1 cellular context compared by ENCODE assay signal in the genomic region with DNA sequence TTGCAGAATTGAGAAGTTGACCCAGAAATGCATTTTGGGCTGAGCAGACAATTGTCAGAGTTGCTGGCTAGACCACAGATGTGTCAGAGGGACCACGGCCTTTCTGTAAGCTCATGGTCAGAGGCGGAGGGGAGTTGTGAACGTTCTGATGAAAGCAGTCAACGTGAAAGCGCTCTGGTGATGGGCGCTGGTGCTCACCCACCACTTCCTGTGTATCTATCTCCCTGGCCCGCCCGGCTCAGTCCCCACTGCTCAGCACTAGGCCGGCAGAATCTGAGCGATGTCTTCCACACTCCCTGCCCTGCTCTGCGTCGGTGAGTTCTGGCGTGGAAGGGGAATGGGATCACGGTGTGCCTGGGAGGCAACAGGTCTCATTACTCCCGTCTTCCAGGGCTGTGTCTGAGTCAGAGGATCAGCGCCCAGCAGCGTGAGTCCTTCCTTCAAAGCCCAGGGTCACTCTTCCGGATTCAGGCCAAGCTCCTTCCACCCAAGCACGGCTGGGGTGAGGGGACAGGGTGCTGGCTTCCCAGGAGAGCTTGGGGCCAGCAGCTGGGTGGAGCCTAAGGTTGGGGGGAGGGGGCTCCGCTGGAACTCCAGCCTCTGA.
A peak's percentile ranks its signal among the peaks of the same experiment; 100 is the strongest.
TF ChIP-seq lines count a peak whose summit lies in the region.

A gene with protein sequence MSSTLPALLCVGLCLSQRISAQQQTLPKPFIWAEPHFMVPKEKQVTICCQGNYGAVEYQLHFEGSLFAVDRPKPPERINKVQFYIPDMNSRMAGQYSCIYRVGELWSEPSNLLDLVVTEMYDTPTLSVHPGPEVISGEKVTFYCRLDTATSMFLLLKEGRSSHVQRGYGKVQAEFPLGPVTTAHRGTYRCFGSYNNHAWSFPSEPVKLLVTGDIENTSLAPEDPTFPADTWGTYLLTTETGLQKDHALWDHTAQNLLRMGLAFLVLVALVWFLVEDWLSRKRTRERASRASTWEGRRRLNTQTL (plus strand): TSS at position 241 of the 604 bp plus-strand sequence. CDS start 40 bp downstream, at position 281.

TF ChIP-seq in K562, 482 proteins besides CTCF, POLR2A, EP300 and RAD21 (continued from another document and continues in another):
- no peak for TF ChIP-seq KLF10 (CRISPR knock-in tag; IDR thresholded peaks at IDR 0.05)
- no peak for TF ChIP-seq SIRT6 (IDR thresholded peaks at IDR 0.05; ENCODE audit: low read depth, low read length)
- no peak for TF ChIP-seq ZNF239 (CRISPR knock-in tag; IDR thresholded peaks at IDR 0.05)
- TF ChIP-seq FOSL1 (tag; conservative IDR thresholded peaks at IDR 0.05), result peak; percentile 42; the same call in 1 of the 2 replicates
- TF ChIP-seq, protein P1, sequence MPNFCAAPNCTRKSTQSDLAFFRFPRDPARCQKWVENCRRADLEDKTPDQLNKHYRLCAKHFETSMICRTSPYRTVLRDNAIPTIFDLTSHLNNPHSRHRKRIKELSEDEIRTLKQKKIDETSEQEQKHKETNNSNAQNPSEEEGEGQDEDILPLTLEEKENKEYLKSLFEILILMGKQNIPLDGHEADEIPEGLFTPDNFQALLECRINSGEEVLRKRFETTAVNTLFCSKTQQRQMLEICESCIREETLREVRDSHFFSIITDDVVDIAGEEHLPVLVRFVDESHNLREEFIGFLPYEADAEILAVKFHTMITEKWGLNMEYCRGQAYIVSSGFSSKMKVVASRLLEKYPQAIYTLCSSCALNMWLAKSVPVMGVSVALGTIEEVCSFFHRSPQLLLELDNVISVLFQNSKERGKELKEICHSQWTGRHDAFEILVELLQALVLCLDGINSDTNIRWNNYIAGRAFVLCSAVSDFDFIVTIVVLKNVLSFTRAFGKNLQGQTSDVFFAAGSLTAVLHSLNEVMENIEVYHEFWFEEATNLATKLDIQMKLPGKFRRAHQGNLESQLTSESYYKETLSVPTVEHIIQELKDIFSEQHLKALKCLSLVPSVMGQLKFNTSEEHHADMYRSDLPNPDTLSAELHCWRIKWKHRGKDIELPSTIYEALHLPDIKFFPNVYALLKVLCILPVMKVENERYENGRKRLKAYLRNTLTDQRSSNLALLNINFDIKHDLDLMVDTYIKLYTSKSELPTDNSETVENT (CRISPR knock-in tag; IDR thresholded peaks at IDR 0.05), result no peak
- TF ChIP-seq, protein P2, sequence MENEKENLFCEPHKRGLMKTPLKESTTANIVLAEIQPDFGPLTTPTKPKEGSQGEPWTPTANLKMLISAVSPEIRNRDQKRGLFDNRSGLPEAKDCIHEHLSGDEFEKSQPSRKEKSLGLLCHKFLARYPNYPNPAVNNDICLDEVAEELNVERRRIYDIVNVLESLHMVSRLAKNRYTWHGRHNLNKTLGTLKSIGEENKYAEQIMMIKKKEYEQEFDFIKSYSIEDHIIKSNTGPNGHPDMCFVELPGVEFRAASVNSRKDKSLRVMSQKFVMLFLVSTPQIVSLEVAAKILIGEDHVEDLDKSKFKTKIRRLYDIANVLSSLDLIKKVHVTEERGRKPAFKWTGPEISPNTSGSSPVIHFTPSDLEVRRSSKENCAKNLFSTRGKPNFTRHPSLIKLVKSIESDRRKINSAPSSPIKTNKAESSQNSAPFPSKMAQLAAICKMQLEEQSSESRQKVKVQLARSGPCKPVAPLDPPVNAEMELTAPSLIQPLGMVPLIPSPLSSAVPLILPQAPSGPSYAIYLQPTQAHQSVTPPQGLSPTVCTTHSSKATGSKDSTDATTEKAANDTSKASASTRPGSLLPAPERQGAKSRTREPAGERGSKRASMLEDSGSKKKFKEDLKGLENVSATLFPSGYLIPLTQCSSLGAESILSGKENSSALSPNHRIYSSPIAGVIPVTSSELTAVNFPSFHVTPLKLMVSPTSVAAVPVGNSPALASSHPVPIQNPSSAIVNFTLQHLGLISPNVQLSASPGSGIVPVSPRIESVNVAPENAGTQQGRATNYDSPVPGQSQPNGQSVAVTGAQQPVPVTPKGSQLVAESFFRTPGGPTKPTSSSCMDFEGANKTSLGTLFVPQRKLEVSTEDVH (IDR thresholded peaks at IDR 0.05; ENCODE audit: low read depth, partially characterized antibody), result no peak
- TF ChIP-seq ZNF431 (CRISPR knock-in tag; IDR thresholded peaks at IDR 0.05), result no peak
- TF ChIP-seq, protein P3, sequence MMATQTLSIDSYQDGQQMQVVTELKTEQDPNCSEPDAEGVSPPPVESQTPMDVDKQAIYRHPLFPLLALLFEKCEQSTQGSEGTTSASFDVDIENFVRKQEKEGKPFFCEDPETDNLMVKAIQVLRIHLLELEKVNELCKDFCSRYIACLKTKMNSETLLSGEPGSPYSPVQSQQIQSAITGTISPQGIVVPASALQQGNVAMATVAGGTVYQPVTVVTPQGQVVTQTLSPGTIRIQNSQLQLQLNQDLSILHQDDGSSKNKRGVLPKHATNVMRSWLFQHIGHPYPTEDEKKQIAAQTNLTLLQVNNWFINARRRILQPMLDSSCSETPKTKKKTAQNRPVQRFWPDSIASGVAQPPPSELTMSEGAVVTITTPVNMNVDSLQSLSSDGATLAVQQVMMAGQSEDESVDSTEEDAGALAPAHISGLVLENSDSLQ (IDR thresholded peaks at IDR 0.05), result no peak
- TF ChIP-seq, protein P4, sequence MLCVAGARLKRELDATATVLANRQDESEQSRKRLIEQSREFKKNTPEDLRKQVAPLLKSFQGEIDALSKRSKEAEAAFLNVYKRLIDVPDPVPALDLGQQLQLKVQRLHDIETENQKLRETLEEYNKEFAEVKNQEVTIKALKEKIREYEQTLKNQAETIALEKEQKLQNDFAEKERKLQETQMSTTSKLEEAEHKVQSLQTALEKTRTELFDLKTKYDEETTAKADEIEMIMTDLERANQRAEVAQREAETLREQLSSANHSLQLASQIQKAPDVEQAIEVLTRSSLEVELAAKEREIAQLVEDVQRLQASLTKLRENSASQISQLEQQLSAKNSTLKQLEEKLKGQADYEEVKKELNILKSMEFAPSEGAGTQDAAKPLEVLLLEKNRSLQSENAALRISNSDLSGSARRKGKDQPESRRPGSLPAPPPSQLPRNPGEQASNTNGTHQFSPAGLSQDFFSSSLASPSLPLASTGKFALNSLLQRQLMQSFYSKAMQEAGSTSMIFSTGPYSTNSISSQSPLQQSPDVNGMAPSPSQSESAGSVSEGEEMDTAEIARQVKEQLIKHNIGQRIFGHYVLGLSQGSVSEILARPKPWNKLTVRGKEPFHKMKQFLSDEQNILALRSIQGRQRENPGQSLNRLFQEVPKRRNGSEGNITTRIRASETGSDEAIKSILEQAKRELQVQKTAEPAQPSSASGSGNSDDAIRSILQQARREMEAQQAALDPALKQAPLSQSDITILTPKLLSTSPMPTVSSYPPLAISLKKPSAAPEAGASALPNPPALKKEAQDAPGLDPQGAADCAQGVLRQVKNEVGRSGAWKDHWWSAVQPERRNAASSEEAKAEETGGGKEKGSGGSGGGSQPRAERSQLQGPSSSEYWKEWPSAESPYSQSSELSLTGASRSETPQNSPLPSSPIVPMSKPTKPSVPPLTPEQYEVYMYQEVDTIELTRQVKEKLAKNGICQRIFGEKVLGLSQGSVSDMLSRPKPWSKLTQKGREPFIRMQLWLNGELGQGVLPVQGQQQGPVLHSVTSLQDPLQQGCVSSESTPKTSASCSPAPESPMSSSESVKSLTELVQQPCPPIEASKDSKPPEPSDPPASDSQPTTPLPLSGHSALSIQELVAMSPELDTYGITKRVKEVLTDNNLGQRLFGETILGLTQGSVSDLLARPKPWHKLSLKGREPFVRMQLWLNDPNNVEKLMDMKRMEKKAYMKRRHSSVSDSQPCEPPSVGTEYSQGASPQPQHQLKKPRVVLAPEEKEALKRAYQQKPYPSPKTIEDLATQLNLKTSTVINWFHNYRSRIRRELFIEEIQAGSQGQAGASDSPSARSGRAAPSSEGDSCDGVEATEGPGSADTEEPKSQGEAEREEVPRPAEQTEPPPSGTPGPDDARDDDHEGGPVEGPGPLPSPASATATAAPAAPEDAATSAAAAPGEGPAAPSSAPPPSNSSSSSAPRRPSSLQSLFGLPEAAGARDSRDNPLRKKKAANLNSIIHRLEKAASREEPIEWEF (CRISPR knock-in tag; IDR thresholded peaks at IDR 0.05), result no peak
- TF ChIP-seq TCF7L2 (IDR thresholded peaks at IDR 0.05; ENCODE audit: low read depth, low read length), result no peak
- TF ChIP-seq FOXK1 (CRISPR knock-in tag; IDR thresholded peaks at IDR 0.05; ENCODE audit: borderline replicate concordance), result 0 out of 2 replicates have a peak, but pooled peaks have one; percentile 45
- no peak; a peak in 1 of 4 replicates for TF ChIP-seq HDAC1 (IDR thresholded peaks at IDR 0.05)
- no peak for TF ChIP-seq YBX1 (IDR thresholded peaks at IDR 0.05)
- TF ChIP-seq BRD4 (IDR thresholded peaks at IDR 0.05), result no peak
- no peak for TF ChIP-seq RBM15 (IDR thresholded peaks at IDR 0.05; ENCODE audit: insufficient read depth, low read length)
- no peak; the same call in 1 of the 2 replicates for TF ChIP-seq NFRKB (IDR thresholded peaks at IDR 0.05; ENCODE audit: low read depth)
- TF ChIP-seq FIP1L1 (IDR thresholded peaks at IDR 0.05; ENCODE audit: low read depth, low read length, poor library complexity, severe bottlenecking), result no peak
- no peak for TF ChIP-seq ZNF165 (CRISPR knock-in tag; IDR thresholded peaks at IDR 0.05; ENCODE audit: borderline replicate concordance)
- TF ChIP-seq ARID2 (IDR thresholded peaks at IDR 0.05), result no peak
- peak; percentile 35; the same call in 1 of the 2 replicates for TF ChIP-seq MTA3 (IDR thresholded peaks at IDR 0.05; ENCODE audit: borderline replicate concordance)
- no peak for TF ChIP-seq EWSR1 (IDR thresholded peaks at IDR 0.05; ENCODE audit: borderline replicate concordance, low read depth, partially characterized antibody)
- TF ChIP-seq ZNF134 (CRISPR knock-in tag; conservative IDR thresholded peaks at IDR 0.05), result no peak
- no peak for TF ChIP-seq KLF16 (IDR thresholded peaks at IDR 0.05)
- TF ChIP-seq, protein P5, sequence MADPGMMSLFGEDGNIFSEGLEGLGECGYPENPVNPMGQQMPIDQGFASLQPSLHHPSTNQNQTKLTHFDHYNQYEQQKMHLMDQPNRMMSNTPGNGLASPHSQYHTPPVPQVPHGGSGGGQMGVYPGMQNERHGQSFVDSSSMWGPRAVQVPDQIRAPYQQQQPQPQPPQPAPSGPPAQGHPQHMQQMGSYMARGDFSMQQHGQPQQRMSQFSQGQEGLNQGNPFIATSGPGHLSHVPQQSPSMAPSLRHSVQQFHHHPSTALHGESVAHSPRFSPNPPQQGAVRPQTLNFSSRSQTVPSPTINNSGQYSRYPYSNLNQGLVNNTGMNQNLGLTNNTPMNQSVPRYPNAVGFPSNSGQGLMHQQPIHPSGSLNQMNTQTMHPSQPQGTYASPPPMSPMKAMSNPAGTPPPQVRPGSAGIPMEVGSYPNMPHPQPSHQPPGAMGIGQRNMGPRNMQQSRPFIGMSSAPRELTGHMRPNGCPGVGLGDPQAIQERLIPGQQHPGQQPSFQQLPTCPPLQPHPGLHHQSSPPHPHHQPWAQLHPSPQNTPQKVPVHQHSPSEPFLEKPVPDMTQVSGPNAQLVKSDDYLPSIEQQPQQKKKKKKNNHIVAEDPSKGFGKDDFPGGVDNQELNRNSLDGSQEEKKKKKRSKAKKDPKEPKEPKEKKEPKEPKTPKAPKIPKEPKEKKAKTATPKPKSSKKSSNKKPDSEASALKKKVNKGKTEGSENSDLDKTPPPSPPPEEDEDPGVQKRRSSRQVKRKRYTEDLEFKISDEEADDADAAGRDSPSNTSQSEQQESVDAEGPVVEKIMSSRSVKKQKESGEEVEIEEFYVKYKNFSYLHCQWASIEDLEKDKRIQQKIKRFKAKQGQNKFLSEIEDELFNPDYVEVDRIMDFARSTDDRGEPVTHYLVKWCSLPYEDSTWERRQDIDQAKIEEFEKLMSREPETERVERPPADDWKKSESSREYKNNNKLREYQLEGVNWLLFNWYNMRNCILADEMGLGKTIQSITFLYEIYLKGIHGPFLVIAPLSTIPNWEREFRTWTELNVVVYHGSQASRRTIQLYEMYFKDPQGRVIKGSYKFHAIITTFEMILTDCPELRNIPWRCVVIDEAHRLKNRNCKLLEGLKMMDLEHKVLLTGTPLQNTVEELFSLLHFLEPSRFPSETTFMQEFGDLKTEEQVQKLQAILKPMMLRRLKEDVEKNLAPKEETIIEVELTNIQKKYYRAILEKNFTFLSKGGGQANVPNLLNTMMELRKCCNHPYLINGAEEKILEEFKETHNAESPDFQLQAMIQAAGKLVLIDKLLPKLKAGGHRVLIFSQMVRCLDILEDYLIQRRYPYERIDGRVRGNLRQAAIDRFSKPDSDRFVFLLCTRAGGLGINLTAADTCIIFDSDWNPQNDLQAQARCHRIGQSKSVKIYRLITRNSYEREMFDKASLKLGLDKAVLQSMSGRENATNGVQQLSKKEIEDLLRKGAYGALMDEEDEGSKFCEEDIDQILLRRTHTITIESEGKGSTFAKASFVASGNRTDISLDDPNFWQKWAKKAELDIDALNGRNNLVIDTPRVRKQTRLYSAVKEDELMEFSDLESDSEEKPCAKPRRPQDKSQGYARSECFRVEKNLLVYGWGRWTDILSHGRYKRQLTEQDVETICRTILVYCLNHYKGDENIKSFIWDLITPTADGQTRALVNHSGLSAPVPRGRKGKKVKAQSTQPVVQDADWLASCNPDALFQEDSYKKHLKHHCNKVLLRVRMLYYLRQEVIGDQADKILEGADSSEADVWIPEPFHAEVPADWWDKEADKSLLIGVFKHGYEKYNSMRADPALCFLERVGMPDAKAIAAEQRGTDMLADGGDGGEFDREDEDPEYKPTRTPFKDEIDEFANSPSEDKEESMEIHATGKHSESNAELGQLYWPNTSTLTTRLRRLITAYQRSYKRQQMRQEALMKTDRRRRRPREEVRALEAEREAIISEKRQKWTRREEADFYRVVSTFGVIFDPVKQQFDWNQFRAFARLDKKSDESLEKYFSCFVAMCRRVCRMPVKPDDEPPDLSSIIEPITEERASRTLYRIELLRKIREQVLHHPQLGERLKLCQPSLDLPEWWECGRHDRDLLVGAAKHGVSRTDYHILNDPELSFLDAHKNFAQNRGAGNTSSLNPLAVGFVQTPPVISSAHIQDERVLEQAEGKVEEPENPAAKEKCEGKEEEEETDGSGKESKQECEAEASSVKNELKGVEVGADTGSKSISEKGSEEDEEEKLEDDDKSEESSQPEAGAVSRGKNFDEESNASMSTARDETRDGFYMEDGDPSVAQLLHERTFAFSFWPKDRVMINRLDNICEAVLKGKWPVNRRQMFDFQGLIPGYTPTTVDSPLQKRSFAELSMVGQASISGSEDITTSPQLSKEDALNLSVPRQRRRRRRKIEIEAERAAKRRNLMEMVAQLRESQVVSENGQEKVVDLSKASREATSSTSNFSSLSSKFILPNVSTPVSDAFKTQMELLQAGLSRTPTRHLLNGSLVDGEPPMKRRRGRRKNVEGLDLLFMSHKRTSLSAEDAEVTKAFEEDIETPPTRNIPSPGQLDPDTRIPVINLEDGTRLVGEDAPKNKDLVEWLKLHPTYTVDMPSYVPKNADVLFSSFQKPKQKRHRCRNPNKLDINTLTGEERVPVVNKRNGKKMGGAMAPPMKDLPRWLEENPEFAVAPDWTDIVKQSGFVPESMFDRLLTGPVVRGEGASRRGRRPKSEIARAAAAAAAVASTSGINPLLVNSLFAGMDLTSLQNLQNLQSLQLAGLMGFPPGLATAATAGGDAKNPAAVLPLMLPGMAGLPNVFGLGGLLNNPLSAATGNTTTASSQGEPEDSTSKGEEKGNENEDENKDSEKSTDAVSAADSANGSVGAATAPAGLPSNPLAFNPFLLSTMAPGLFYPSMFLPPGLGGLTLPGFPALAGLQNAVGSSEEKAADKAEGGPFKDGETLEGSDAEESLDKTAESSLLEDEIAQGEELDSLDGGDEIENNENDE (IDR thresholded peaks at IDR 0.05; ENCODE audit: low read depth, low read length), result no peak
- TF ChIP-seq NCOA2 (IDR thresholded peaks at IDR 0.05; ENCODE audit: partially characterized antibody in 2 of 2), result no peak
- no peak for TF ChIP-seq SREBF1 (IDR thresholded peaks at IDR 0.05; ENCODE audit: borderline replicate concordance, low read depth, low read length)
- TF ChIP-seq PHB (CRISPR knock-in tag; IDR thresholded peaks at IDR 0.05), result no peak
- TF ChIP-seq HLTF (IDR thresholded peaks at IDR 0.05), result no peak
- no peak for TF ChIP-seq FUS (optimal IDR thresholded peaks at IDR 0.05; ENCODE audit: low read depth, low read length)
